ENCODE assay signal across 8 cellular contexts in the genomic region with DNA sequence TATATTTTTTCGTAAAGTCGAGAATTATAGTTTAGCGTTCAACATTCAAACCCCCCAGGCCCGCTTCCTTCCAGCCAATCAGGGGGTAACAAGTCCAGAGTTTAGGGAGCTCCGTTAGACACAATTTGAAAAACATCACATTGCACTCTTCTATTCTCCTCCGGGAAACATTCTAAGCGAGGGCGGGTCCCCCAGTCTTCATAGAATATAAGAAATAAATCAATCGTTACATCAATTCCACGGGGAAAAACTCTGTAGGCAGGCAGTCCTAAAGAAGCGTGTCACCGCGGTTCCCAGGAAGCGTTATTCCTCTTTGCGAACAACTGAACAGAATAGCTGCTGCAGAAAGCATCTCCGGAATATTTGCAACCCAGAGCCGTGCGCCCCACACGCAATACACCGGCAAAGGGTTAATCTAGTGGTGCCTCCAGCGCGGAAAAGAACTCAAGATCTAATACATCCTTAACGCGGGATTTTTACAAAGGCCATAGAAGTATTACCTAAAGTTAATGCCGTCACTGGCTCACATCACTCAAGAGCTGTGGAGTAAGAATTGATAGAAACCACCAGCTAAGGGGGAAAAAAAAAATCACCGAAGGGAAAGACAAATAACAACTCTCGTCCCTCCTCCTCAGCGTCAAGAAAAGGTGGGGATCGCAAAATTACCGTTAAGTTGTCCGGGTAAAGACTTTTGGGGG.
DNase-seq lines count a peak whose midpoint lies in the region; ATAC-seq, FAIRE-seq and TF ChIP-seq lines count a peak whose summit lies in the region.

No MANE protein-coding gene starts in this region.

- no peaks in the 10 kb centered on the region for H3K9me3 ChIP-seq in BLaER1 treated with 17β-estradiol and CSF1 and Interleukin-3, amounts not matched to agents 10 nM and 100 nM (replicated peaks in 1 of 11)
- no peaks in the 10 kb centered on the region for H3K9me3 ChIP-seq in kidney (ENCODE audit: control insufficient read depth in 1 of 2, low read length in 2 of 2)

- in situ Hi-C loops in SK-MEL-5 (cut with HindIII; ENCODE audit: low pct_unique_long_range_greater_than_20kb, low sequenced_read_pairs) (no loop called here), brain microvascular endothelial cell (cut with HindIII; ENCODE audit: low pct_ligation_motif_present, low sequenced_read_pairs) (no loop called here)

- no peak for ATAC-seq in HG03442 (IDR thresholded peaks at IDR 0.05; ENCODE audit: unreplicated experiment)

- peaks cover 56% of the 10 kb centered on the region for H3K4me1 Mint-ChIP-seq in HFFc6 (ENCODE audit: low read depth)

- H3K36me3 Mint-ChIP-seq in HFFc6 (ENCODE audit: low read depth), result peaks cover 19% of the 10 kb centered on the region

- H3K4me3 Mint-ChIP-seq in HFFc6, result peak overlapping the region; percentile 100

- H3K27ac Mint-ChIP-seq in HFFc6, result peak overlapping the region; percentile 99

- H3K9me3 Mint-ChIP-seq in HFFc6, result no peaks in the 10 kb centered on the region; the same call in 1 of the 2 replicates

- H4K20me1 ChIP-seq in BLaER1 treated with 17β-estradiol and CSF1 and Interleukin-3, amounts not matched to agents 10 nM and 100 nM, result peaks cover 22 to 89% (median 80%) of the 10 kb centered on the region in 11 experiments; a peak in 19 of 22 replicates

- H3K4me2 ChIP-seq in BLaER1 treated with 17β-estradiol and CSF1 and Interleukin-3, amounts not matched to agents 10 nM and 100 nM, result peak overlapping the region; percentile 68 to 97 (median 84)

- H3K27me3 Mint-ChIP-seq in HFFc6 (ENCODE audit: insufficient read depth), result no peaks in the 10 kb centered on the region; the same call in 1 of the 2 replicates

- no peaks in the 10 kb centered on the region for H3K27me3 ChIP-seq in BLaER1 treated with 17β-estradiol and CSF1 and Interleukin-3, amounts not matched to agents 10 nM and 100 nM
- no peaks in the 10 kb centered on the region for H3K27me3 ChIP-seq in brain microvascular endothelial cell (replicated peaks)

- intact Hi-C loops in kidney (cut with DNase I), result no loop called here

- peak overlapping the region; percentile 84 to 99 (median 95) for H3K27ac ChIP-seq in BLaER1 treated with 17β-estradiol and CSF1 and Interleukin-3, amounts not matched to agents 10 nM and 100 nM
- H3K27ac ChIP-seq in brain microvascular endothelial cell (peak overlapping the region; percentile 85), kidney (ENCODE audit: low read depth in 2 of 2, low read length in 2 of 2) (peak overlapping the region; percentile 58 to 79)

- DNase-seq in HFFc6 (peak; percentile 22), SK-MEL-5 (ENCODE audit: low read depth, low spot score) (peak; percentile 49), brain microvascular endothelial cell (peak; percentile 42), kidney (no peak), mesenteric fat pad (ENCODE audit: low spot score) (no peak)
- DNase-seq in stimulated activated CD4-positive, alpha-beta T cell treated with anti-CD3 and anti-CD28 coated beads, Interleukin-2, amount 100 ng/mL, for 24 hours, result peak; percentile 36 to 42

- TF ChIP-seq CTCF in HFFc6 (IDR thresholded peaks at IDR 0.05) (no peak), brain microvascular endothelial cell (IDR thresholded peaks at IDR 0.05; ENCODE audit: low read depth, low read length, missing control alignments) (no peak), kidney (IDR thresholded peaks at IDR 0.05; ENCODE audit: borderline replicate concordance, extremely low read depth, insufficient read depth) (no peak)

- H3K4me3 ChIP-seq in BLaER1 treated with 17β-estradiol and CSF1 and Interleukin-3, amounts not matched to agents 10 nM and 100 nM, result peak overlapping the region; percentile 80 to 96 (median 92)
- peak overlapping the region; percentile 90 for H3K4me3 ChIP-seq in brain microvascular endothelial cell (ENCODE audit: low read depth, low read length)
- peak overlapping the region; percentile 82 to 87 for H3K4me3 ChIP-seq in kidney (ENCODE audit: low read length in 2 of 2)

- H3K4me1 ChIP-seq in BLaER1 treated with 17β-estradiol and CSF1 and Interleukin-3, amounts not matched to agents 10 nM and 100 nM, result peaks cover 25 to 61% (median 47%) of the 10 kb centered on the region in 10 experiments
- peaks cover 8 to 11% of the 10 kb centered on the region in 2 donors for H3K4me1 ChIP-seq in kidney (ENCODE audit: control insufficient read depth in 1 of 2, insufficient read depth in 1 of 2, low read depth in 1 of 2, low read length in 2 of 2)

- no peak for FAIRE-seq in kidney (lab: Jason Lieb, UNC)

- H3K36me3 ChIP-seq in BLaER1 treated with 17β-estradiol and CSF1 and Interleukin-3, amounts not matched to agents 10 nM and 100 nM, result peaks cover 0 to 8% (median 4%) of the 10 kb centered on the region in 11 experiments; a peak in 6 of 22 replicates
- H3K36me3 ChIP-seq in brain microvascular endothelial cell (replicated peaks) (no peaks in the 10 kb centered on the region), kidney (ENCODE audit: control insufficient read depth in 1 of 2, insufficient read depth in 2 of 2, low read length in 2 of 2) (no peaks in the 10 kb centered on the region)

- peak overlapping the region; percentile 86 to 100 (median 97) for H3K9ac ChIP-seq in BLaER1 treated with 17β-estradiol and CSF1 and Interleukin-3, amounts not matched to agents 10 nM and 100 nM
- peak overlapping the region; percentile 59 to 73 for H3K9ac ChIP-seq in kidney (ENCODE audit: low read length in 2 of 2)

Comparison
In these comparisons a context has a peak if more than half of its experiments do, and no peak if none do; other contexts are left out.
1. DNase-seq: peak in HFFc6 (single experiment), SK-MEL-5 (single experiment), brain microvascular endothelial cell (single experiment) and stimulated activated CD4-positive, alpha-beta T cell treated with anti-CD3 and anti-CD28 coated beads, Interleukin-2, amount 100 ng/mL, for 24 hours (2 of 2); none in kidney (single experiment) and mesenteric fat pad (single experiment).
2. Peak in every context shown above with its lines, with median percentiles within 50 percentile points of each other: H3K27ac ChIP-seq and H3K4me3 ChIP-seq.